Comparison of ENCODE assay signal across 18 cellular contexts in genomic region chr1:15934211-15935055, GRCh38.
"Had no signal": no experiment of that assay in that cellular context is flagged by ENCODE, and none has a peak within 500 bp of the region (broad histone marks: within the 10 kb centered on the region; RNA-seq: fewer than 3 reads in every experiment).

No MANE protein-coding gene starts in this region.

- H3K9me3 Mint-ChIP-seq: activated CD4-positive, alpha-beta T cell treated with anti-CD3 and anti-CD28 coated beads, Interleukin-2, amount 10 ng/mL, durations not matched to agents 24 days and 14 days; activated naive CD4-positive, alpha-beta T cell treated with anti-CD3 and anti-CD28 coated beads for 36 hours; activated T-cell treated with anti-CD3 and anti-CD28 coated beads, Interleukin-2, amount 50 U/mL, for 72 hours; effector memory CD8-positive, alpha-beta T cell; WTC11 had no signal

- H3K9me3 ChIP-seq: lower lobe of right lung, right atrium auricular region, suprapubic skin, upper lobe of left lung had no signal

- H3K27me3 Mint-ChIP-seq: activated CD4-positive, alpha-beta T cell treated with anti-CD3 and anti-CD28 coated beads, Interleukin-2, amount 10 ng/mL, durations not matched to agents 24 days and 14 days; activated CD8-positive, alpha-beta memory T cell treated with anti-CD3 and anti-CD28 coated beads, Interleukin-2, amount 10 ng/mL, durations not matched to agents 7 days and 5 days; effector memory CD8-positive, alpha-beta T cell; naive thymus-derived CD4-positive, alpha-beta T cell; T-helper 17 cell had no signal

- H3K4me3 ChIP-seq: lower lobe of right lung, right atrium auricular region, suprapubic skin, upper lobe of left lung had no signal

- H3K27ac Mint-ChIP-seq: activated T-cell treated with anti-CD3 and anti-CD28 coated beads, Interleukin-2, amount 50 U/mL, for 72 hours; WTC11 had no signal

- H3K4me3 Mint-ChIP-seq: activated CD4-positive, alpha-beta T cell treated with anti-CD3 and anti-CD28 coated beads, Interleukin-2, amount 10 ng/mL, durations not matched to agents 24 days and 14 days; activated CD8-positive, alpha-beta memory T cell treated with anti-CD3 and anti-CD28 coated beads, Interleukin-2, amount 10 ng/mL, durations not matched to agents 7 days and 5 days; activated naive CD4-positive, alpha-beta T cell treated with anti-CD3 and anti-CD28 coated beads for 36 hours; activated T-cell treated with anti-CD3 and anti-CD28 coated beads, Interleukin-2, amount 50 U/mL, for 72 hours; brain; effector memory CD8-positive, alpha-beta T cell; naive thymus-derived CD4-positive, alpha-beta T cell; WTC11 had no signal

- H3K27me3 ChIP-seq: neutrophil, right atrium auricular region, suprapubic skin, upper lobe of left lung had no signal

- ATAC-seq: activated CD8-positive, alpha-beta memory T cell treated with anti-CD3 and anti-CD28 coated beads, Interleukin-2, amount 10 ng/mL, durations not matched to agents 7 days and 5 days; effector memory CD8-positive, alpha-beta T cell; lower lobe of right lung; naive thymus-derived CD4-positive, alpha-beta T cell; T-helper 17 cell; WTC11 had no signal

- H3K27ac ChIP-seq: lower lobe of right lung, neutrophil, right atrium auricular region, suprapubic skin, upper lobe of left lung had no signal

- H3K4me1 Mint-ChIP-seq: brain had no signal

- DNase-seq: activated CD4-positive, alpha-beta T cell treated with anti-CD3 and anti-CD28 coated beads, Interleukin-2, amount 10 ng/mL, durations not matched to agents 24 days and 14 days; activated CD8-positive, alpha-beta memory T cell treated with anti-CD3 and anti-CD28 coated beads, Interleukin-2, amount 10 ng/mL, durations not matched to agents 7 days and 5 days; activated naive CD4-positive, alpha-beta T cell treated with anti-CD3 and anti-CD28 coated beads for 36 hours; activated T-cell treated with anti-CD3 and anti-CD28 coated beads, Interleukin-2, amount 50 U/mL, for 72 hours; amygdala; effector memory CD8-positive, alpha-beta T cell; erythroblast; hippocampal formation; lower lobe of right lung; naive thymus-derived CD4-positive, alpha-beta T cell; stimulated activated naive CD4-positive, alpha-beta T cell; T-helper 17 cell had no signal
